In genomic region chr9:10835791-10836463, GRCh38 we compare ENCODE assay signal across 5 cellular contexts.
"Had no signal": no experiment of that assay in that cellular context is flagged by ENCODE, and none has a peak within 500 bp of the region (broad histone marks: within the 10 kb centered on the region; RNA-seq: fewer than 3 reads in every experiment).

No MANE protein-coding gene starts in this region.

- H3K4me2 ChIP-seq: GM23338 had no signal

- DNase-seq: H9, HCEC 1CT, IMR-90 had no signal

- ATAC-seq: GM23338, K562 had no signal

- H3K4me3 ChIP-seq: GM23338, K562 had no signal

- H2AFZ ChIP-seq: GM23338 had no signal
